Comparison of ENCODE assay signal across 8 cellular contexts in genomic region chr13:30696278-30697176, GRCh38. TPM values are rescaled to one million over a fixed set of nuclear protein-coding genes. Genes with fewer than 3 reads are reported as not detected.
DNase-seq lines count a peak whose midpoint lies in the region; ATAC-seq and TF ChIP-seq lines count a peak whose summit lies in the region.

No MANE protein-coding gene starts in this region.

- TF ChIP-seq CTCF in activated CD8-positive, alpha-beta T cell treated with anti-CD3 and anti-CD28 coated beads for 36 hours (IDR thresholded peaks at IDR 0.05): no peak
- TF ChIP-seq CTCF in liver (IDR thresholded peaks at IDR 0.05; ENCODE audit: low read depth, low read length, missing input control): no peak
- TF ChIP-seq CTCF in BE2C (IDR thresholded peaks at IDR 0.05; ENCODE audit: low read depth, low read length): no peak

- H3K27me3 ChIP-seq in liver (ENCODE audit: control insufficient read depth in 4 of 4, insufficient read depth in 4 of 4, low read length in 3 of 4) (no peaks in the 10 kb centered on the region), BE2C (no peaks in the 10 kb centered on the region)

- H3K4me3 Mint-ChIP-seq in activated CD8-positive, alpha-beta T cell treated with anti-CD3 and anti-CD28 coated beads for 36 hours: no peak overlapping the region

- TF ChIP-seq RAD21 in liver (IDR thresholded peaks at IDR 0.05): no peak

- peaks cover 16% of the 10 kb centered on the region for H3K27me3 Mint-ChIP-seq in activated CD8-positive, alpha-beta T cell treated with anti-CD3 and anti-CD28 coated beads for 36 hours

- H3K36me3 Mint-ChIP-seq in activated CD8-positive, alpha-beta T cell treated with anti-CD3 and anti-CD28 coated beads for 36 hours (ENCODE audit: low read depth): no peaks in the 10 kb centered on the region

- no peak overlapping the region for H3K9ac ChIP-seq in liver (ENCODE audit: low read depth in 1 of 2, low read length in 2 of 2)

- intact Hi-C loops in activated CD8-positive, alpha-beta T cell treated with anti-CD3 and anti-CD28 coated beads for 36 hours (cut with micrococcal nuclease): no loop called here

- CTCF ChIA-PET in activated CD8-positive, alpha-beta T cell treated with anti-CD3 and anti-CD28 coated beads for 36 hours (lab: Charles Lee): interaction anchor here (1.8 kb wide), 1 partner anchor 106 kb away, joined by 4 read pairs; no protein-coding TSS in a partner anchor

- no peak for TF ChIP-seq POLR2A in erythroblast (IDR thresholded peaks at IDR 0.05; ENCODE audit: low read length)

- POLR2A ChIA-PET in activated CD8-positive, alpha-beta T cell treated with anti-CD3 and anti-CD28 coated beads for 36 hours (lab: Charles Lee): no interaction called here

- 46% methylated on average over 11 of the region's 11 CpGs for WGBS in liver

- ATAC-seq in HG02885 (IDR thresholded peaks at IDR 0.05; ENCODE audit: poor library complexity, unreplicated experiment) (peak; percentile 53), HG02588 (IDR thresholded peaks at IDR 0.05; ENCODE audit: unreplicated experiment) (no peak)
- ATAC-seq in activated CD8-positive, alpha-beta T cell treated with anti-CD3 and anti-CD28 coated beads for 36 hours: peak; percentile 65

- DNase-seq in Ammon's horn (ENCODE audit: low spot score): peak; percentile 66
- peak; percentile 27 for DNase-seq in activated CD8-positive, alpha-beta T cell treated with anti-CD3 and anti-CD28 coated beads for 36 hours
- DNase-seq in BE2C: no peak
- DNase-seq in erythroblast (lab: John Stamatoyannopoulos, UW): no peak
- no peak for DNase-seq in COLO668 (lab: John Stamatoyannopoulos, UW; ENCODE audit: unreplicated experiment)

- H3K27ac Mint-ChIP-seq in activated CD8-positive, alpha-beta T cell treated with anti-CD3 and anti-CD28 coated beads for 36 hours: no peak overlapping the region

- no peaks in the 10 kb centered on the region for H3K9me3 Mint-ChIP-seq in activated CD8-positive, alpha-beta T cell treated with anti-CD3 and anti-CD28 coated beads for 36 hours

- H3K36me3 ChIP-seq in liver (ENCODE audit: control insufficient read depth in 4 of 4, insufficient read depth in 3 of 4, low read depth in 1 of 4, low read length in 3 of 4) (no peaks in the 10 kb centered on the region), BE2C (no peaks in the 10 kb centered on the region)

- H3K9me3 ChIP-seq in liver (ENCODE audit: control insufficient read depth in 4 of 4, low read length in 3 of 4) (no peaks in the 10 kb centered on the region), BE2C (no peaks in the 10 kb centered on the region)

- H3K4me1 ChIP-seq in liver (ENCODE audit: control insufficient read depth in 4 of 4, insufficient read depth in 4 of 4, low read length in 3 of 4): peaks cover 0 to 9% (median 0%) of the 10 kb centered on the region in 4 donors
- H3K4me1 ChIP-seq in BE2C: peaks cover 11% of the 10 kb centered on the region

- no peak overlapping the region for H3K4me3 ChIP-seq in liver (ENCODE audit: low read depth in 1 of 3, low read length in 3 of 3)
- H3K4me3 ChIP-seq in BE2C (ENCODE audit: low read depth, low read length): no peak overlapping the region

- no peak overlapping the region for H3K27ac ChIP-seq in liver (ENCODE audit: low read depth in 1 of 2, low read length in 2 of 2)

- peaks cover 18% of the 10 kb centered on the region for H3K4me1 Mint-ChIP-seq in activated CD8-positive, alpha-beta T cell treated with anti-CD3 and anti-CD28 coated beads for 36 hours (ENCODE audit: low read depth)

TF ChIP-seq in liver, 16 proteins besides CTCF, POLR2A, EP300 and RAD21:
- peak; percentile 38 for TF ChIP-seq MAX (IDR thresholded peaks at IDR 0.05)
- TF ChIP-seq EGR1 (IDR thresholded peaks at IDR 0.05; ENCODE audit: low read depth in 2 of 2): no peak
- TF ChIP-seq RXRA (IDR thresholded peaks at IDR 0.05): no peak
- no peak for TF ChIP-seq REST (IDR thresholded peaks at IDR 0.05)
- TF ChIP-seq TAF1 (conservative IDR thresholded peaks at IDR 0.05): no peak
- TF ChIP-seq HNF4A (conservative IDR thresholded peaks at IDR 0.05): no peak
TF ChIP-seq in liver: peak in this region for 1.

RNA-seq across cellular contexts. Expression of gene ALOX5AP, which starts 38.8 kb away (rescaled TPM):
- 10 to 100 TPM; 40.5 to 42.2 TPM for total RNA-seq in activated CD8-positive, alpha-beta T cell treated with anti-CD3 and anti-CD28 coated beads for 36 hours
- total RNA-seq in liver: 1 to 10 TPM; 3.5 to 6.7 TPM
- 1 to 10 TPM; 3.8 to 4.3 TPM for polyA plus RNA-seq in liver
- polyA plus RNA-seq in BE2C (2012; ENCODE audit: insufficient read depth, insufficient read length, low read depth): not detected

Comparison
In these comparisons a context has a peak if more than half of its experiments do, and no peak if none do; other contexts are left out.
1. DNase-seq: peak in Ammon's horn (single experiment) and activated CD8-positive, alpha-beta T cell treated with anti-CD3 and anti-CD28 coated beads for 36 hours (single experiment); none in BE2C (single experiment), erythroblast (0 of 2) and COLO668 (single experiment).
2. RNA of gene ALOX5AP, which starts 38.8 kb away (total RNA-seq): 40.5 to 42.2 TPM in activated CD8-positive, alpha-beta T cell treated with anti-CD3 and anti-CD28 coated beads for 36 hours; 3.5 to 6.7 TPM in liver; every median in the first group is over 4 times any median in the second.